8 cellular contexts compared by ENCODE assay signal in genomic region chr1:189429610-189430009, GRCh38.
A peak's percentile ranks its signal among the peaks of the same experiment; 100 is the strongest.
DNase-seq lines count a peak whose midpoint lies in the region; ATAC-seq and TF ChIP-seq lines count a peak whose summit lies in the region.
"Had no signal": no experiment of that assay in that cellular context is flagged by ENCODE, and none has a peak within 500 bp of the region (broad histone marks: within the 10 kb centered on the region; RNA-seq: fewer than 3 reads in every experiment).

No MANE protein-coding gene starts in this region.

- H3K4me3 Mint-ChIP-seq in stimulated activated naive CD8-positive, alpha-beta T cell treated with anti-CD3 and anti-CD28 coated beads, Interleukin-15, amount 100 ng/mL, for 72 hours: no peak overlapping the region

- H3K27ac Mint-ChIP-seq in stimulated activated naive CD8-positive, alpha-beta T cell treated with anti-CD3 and anti-CD28 coated beads, Interleukin-15, amount 100 ng/mL, for 72 hours: no peak overlapping the region

- no peak overlapping the region for H2AFZ ChIP-seq in osteoblast (ENCODE audit: low read length)

- H3K4me1 Mint-ChIP-seq in stimulated activated naive CD8-positive, alpha-beta T cell treated with anti-CD3 and anti-CD28 coated beads, Interleukin-15, amount 100 ng/mL, for 72 hours: no peaks in the 10 kb centered on the region

- TF ChIP-seq CTCF in body of pancreas (IDR thresholded peaks at IDR 0.05) (peak; percentile 41 to 70 (median 59)), osteoblast (IDR thresholded peaks at IDR 0.05; ENCODE audit: extremely low read depth, low read depth, low read length) (peak; percentile 18)

- no peaks in the 10 kb centered on the region for H3K36me3 ChIP-seq in body of pancreas (replicated peaks in 1 of 2; ENCODE audit: insufficient read depth in 1 of 2, low read depth in 2 of 2)
- H3K36me3 ChIP-seq in osteoblast (ENCODE audit: insufficient read depth, low read length): no peaks in the 10 kb centered on the region

- H3K27ac ChIP-seq in body of pancreas (no peak overlapping the region), osteoblast (ENCODE audit: low read depth, low read length) (no peak overlapping the region)
- H3K27ac ChIP-seq: SK-N-MC had no signal

- no peak overlapping the region for H3K4me3 ChIP-seq in body of pancreas
- H3K4me3 ChIP-seq in osteoblast (ENCODE audit: insufficient read depth, low read length): no peak overlapping the region
- H3K4me3 ChIP-seq: SK-N-MC had no signal

- H3K9me3 ChIP-seq in body of pancreas (no peaks in the 10 kb centered on the region), osteoblast (ENCODE audit: low read depth, low read length) (no peaks in the 10 kb centered on the region)

- H3K4me2 ChIP-seq in osteoblast (ENCODE audit: insufficient read depth, low read length): no peak overlapping the region

- H3K4me1 ChIP-seq in body of pancreas (no peaks in the 10 kb centered on the region), osteoblast (ENCODE audit: insufficient read depth, low read length) (no peaks in the 10 kb centered on the region)

- H3K79me2 ChIP-seq in osteoblast (ENCODE audit: insufficient read depth, low read length): no peaks in the 10 kb centered on the region

- H3K27me3 ChIP-seq in body of pancreas (no peaks in the 10 kb centered on the region), osteoblast (ENCODE audit: insufficient read depth, low read length) (no peaks in the 10 kb centered on the region)

- H4K20me1 ChIP-seq in osteoblast (ENCODE audit: insufficient read depth, low read length): no peaks in the 10 kb centered on the region

- WGBS in body of pancreas, 2 donors: 45% methylated on average over 4 of the region's 4 CpGs

- peaks cover 0 to 13% of the 10 kb centered on the region in 2 donors for H3K9me3 Mint-ChIP-seq in stimulated activated naive CD8-positive, alpha-beta T cell treated with anti-CD3 and anti-CD28 coated beads, Interleukin-15, amount 100 ng/mL, for 72 hours

- no peaks in the 10 kb centered on the region for H3K27me3 Mint-ChIP-seq in stimulated activated naive CD8-positive, alpha-beta T cell treated with anti-CD3 and anti-CD28 coated beads, Interleukin-15, amount 100 ng/mL, for 72 hours

- DNase-seq in NCI-H1092 treated with DMSO at 0.1 percent for 48 hours (lab: John Stamatoyannopoulos, UW): peak; percentile 16
- peak in 1 of 4 donors; percentile 6 for DNase-seq in body of pancreas
- peak; percentile 34 for DNase-seq in osteoblast (ENCODE audit: insufficient read length, low spot score, missing footprints)
- DNase-seq in posterior cingulate gyrus: no peak
- no peak for DNase-seq in stimulated activated naive CD8-positive, alpha-beta T cell treated with anti-CD3 and anti-CD28 coated beads, Interleukin-15, amount 100 ng/mL, for 72 hours

- ATAC-seq in GM18868 (IDR thresholded peaks at IDR 0.05; ENCODE audit: unreplicated experiment) (peak; percentile 51), body of pancreas (no peak), HG02623 (IDR thresholded peaks at IDR 0.05; ENCODE audit: unreplicated experiment) (no peak)
- no peak for ATAC-seq in stimulated activated naive CD8-positive, alpha-beta T cell treated with anti-CD3 and anti-CD28 coated beads, Interleukin-15, amount 100 ng/mL, for 72 hours

- no peak for TF ChIP-seq POLR2A in body of pancreas (IDR thresholded peaks at IDR 0.05)

- intact Hi-C loops in body of pancreas (cut with DNase I) (no loop called here), posterior cingulate gyrus (cut with DNase I) (no loop called here)

Comparison
In these comparisons a context has a peak if more than half of its experiments do, and no peak if none do; other contexts are left out.
1. DNase-seq: peak in NCI-H1092 treated with DMSO at 0.1 percent for 48 hours (single experiment) and osteoblast (single experiment); none in posterior cingulate gyrus (0 of 10) and stimulated activated naive CD8-positive, alpha-beta T cell treated with anti-CD3 and anti-CD28 coated beads, Interleukin-15, amount 100 ng/mL, for 72 hours (0 of 2).